ENCODE assay signal across 22 cellular contexts in the genomic region with DNA sequence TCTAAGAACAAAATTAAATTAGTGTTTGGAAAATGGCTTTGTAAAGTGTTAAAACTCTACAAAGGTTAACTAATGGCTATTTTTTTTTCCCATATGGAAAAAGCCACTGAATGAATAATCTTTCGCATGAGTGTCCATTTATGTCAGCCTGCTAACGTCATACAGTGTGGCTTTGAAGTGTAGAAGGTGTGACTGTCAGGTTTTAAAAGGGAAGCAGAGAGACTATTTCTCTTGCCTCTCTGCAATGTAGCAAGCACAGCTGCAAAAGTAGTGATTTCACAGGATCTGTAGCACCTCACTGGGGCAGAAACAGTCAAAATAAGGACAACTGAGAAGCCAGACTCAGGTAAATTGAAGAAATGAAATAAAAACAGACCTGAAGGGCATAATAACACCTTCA. TPM values are rescaled to one million over a fixed set of nuclear protein-coding genes. Genes with fewer than 3 reads are reported as not detected.
A peak's percentile ranks its signal among the peaks of the same experiment; 100 is the strongest.
DNase-seq lines count a peak whose midpoint lies in the region; ATAC-seq and TF ChIP-seq lines count a peak whose summit lies in the region.
"Had no signal": no experiment of that assay in that cellular context is flagged by ENCODE, and none has a peak within 500 bp of the region (broad histone marks: within the 10 kb centered on the region; RNA-seq: fewer than 3 reads in every experiment).

No MANE protein-coding gene starts in this region.

- H3K9me3 ChIP-seq in PC-3 (ENCODE audit: low read length) = no peaks in the 10 kb centered on the region
- H3K9me3 ChIP-seq: A549; BE2C; BLaER1 treated with 17β-estradiol and CSF1 and Interleukin-3, amounts not matched to agents 10 nM and 100 nM had no signal

- peaks cover 11% of the 10 kb centered on the region; the same call in 1 of the 2 replicates for H3K27me3 ChIP-seq in PC-3 (ENCODE audit: low read length)
- H3K27me3 ChIP-seq: BE2C; BLaER1 treated with 17β-estradiol and CSF1 and Interleukin-3, amounts not matched to agents 10 nM and 100 nM had no signal

- no peak overlapping the region for H2AFZ ChIP-seq in PC-3 (ENCODE audit: low read length)

- TF ChIP-seq CTCF in GM13977 (IDR thresholded peaks at IDR 0.05; ENCODE audit: extremely low read depth, insufficient read depth, missing control alignments) (no peak), GM20000 (IDR thresholded peaks at IDR 0.05; ENCODE audit: extremely low read depth, missing control alignments) (no peak), PC-3 (conservative IDR thresholded peaks at IDR 0.05; ENCODE audit: low read depth, low read length) (no peak)

- no peaks in the 10 kb centered on the region for H4K20me1 ChIP-seq in PC-3 (ENCODE audit: low read length)
- H4K20me1 ChIP-seq: BLaER1 treated with 17β-estradiol and CSF1 and Interleukin-3, amounts not matched to agents 10 nM and 100 nM had no signal

- peak overlapping the region; percentile 33; the same call in 1 of the 2 replicates for H3K4me2 ChIP-seq in PC-3 (ENCODE audit: low read length)
- H3K4me2 ChIP-seq: A549; BLaER1 treated with 17β-estradiol and CSF1 and Interleukin-3, amounts not matched to agents 10 nM and 100 nM; GM23338 had no signal

- peaks cover 14% of the 10 kb centered on the region for H3K4me1 ChIP-seq in PC-3 (ENCODE audit: insufficient read depth, low read length)
- H3K4me1 ChIP-seq: A549; BE2C; BLaER1 treated with 17β-estradiol and CSF1 and Interleukin-3, amounts not matched to agents 10 nM and 100 nM had no signal

- DNase-seq in GM13977 (ENCODE audit: low spot score) (peak; percentile 26), GM20000 (ENCODE audit: low spot score) (peak; percentile 20), PC-3 (no peak), UCSD-AML1 (lab: John Stamatoyannopoulos, UW; ENCODE audit: unreplicated experiment) (no peak), islet precursor cell (no peak), dermis blood vessel endothelial cell (no peak)
- DNase-seq: 8988T; ACHN; AML-193; BE2C; CD4-positive, alpha-beta T cell; CD8-positive, alpha-beta memory T cell; DMS 273 treated with DMSO at 0.1 percent for 48 hours; DMS79; EL; GDM1; H9; HFFc6 had no signal

- no peak for ATAC-seq in PC-3
- ATAC-seq: A549, GM23338, HCT116 had no signal

- H3K27ac ChIP-seq in PC-3 (ENCODE audit: low read length) = no peak overlapping the region
- H3K27ac ChIP-seq: A549; BLaER1 treated with 17β-estradiol and CSF1 and Interleukin-3, amounts not matched to agents 10 nM and 100 nM had no signal

- BruUV-seq in PC-3 (replicated peaks; lab: Mats Ljungman, UMichigan) = no TSS peak

- no peaks in the 10 kb centered on the region for H3K79me2 ChIP-seq in PC-3 (ENCODE audit: low read length)

- H3F3A ChIP-seq in PC-3 (ENCODE audit: low read length, unreplicated experiment) = no peaks in the 10 kb centered on the region

- CTCF ChIA-PET in PC-3 (lab: Charles Lee) = no interaction called here

- H3K4me3 ChIP-seq in PC-3 (ENCODE audit: low read length) = no peak overlapping the region
- H3K4me3 ChIP-seq: A549; BLaER1 treated with 17β-estradiol and CSF1 and Interleukin-3, amounts not matched to agents 10 nM and 100 nM; GM23338 had no signal

- no peak overlapping the region for H3K9ac ChIP-seq in PC-3 (ENCODE audit: low read length)
- H3K9ac ChIP-seq: BLaER1 treated with 17β-estradiol and CSF1 and Interleukin-3, amounts not matched to agents 10 nM and 100 nM had no signal

- no peaks in the 10 kb centered on the region for H3K9me2 ChIP-seq in PC-3 (replicated peaks; ENCODE audit: low read length)

- POLR2A ChIA-PET in PC-3 (lab: Charles Lee; ENCODE audit: unreplicated experiment) = no interaction called here

- in situ Hi-C loops in GM13977 (cut with MboI; ENCODE audit: low pct_unique_long_range_greater_than_20kb, low sequenced_read_pairs, unreplicated experiment) = no loop called here

- no peaks in the 10 kb centered on the region for H3K36me3 ChIP-seq in PC-3 (ENCODE audit: low read depth, low read length)
- H3K36me3 ChIP-seq: BE2C; BLaER1 treated with 17β-estradiol and CSF1 and Interleukin-3, amounts not matched to agents 10 nM and 100 nM had no signal

- intact Hi-C loops in PC-3 (cut with micrococcal nuclease) = loop anchor here (2.0 kb wide), 1 partner anchor 29 kb away; no protein-coding TSS in a partner anchor

RNA-seq across cellular contexts. Expression of a gene that starts 53.4 kb away (rescaled TPM):
- total RNA-seq in PC-3 (2014; rRNA removed) (5.2 and 6.0 TPM in 2 replicates), dermis blood vessel endothelial cell (1.5 and 4.1 TPM in 2 replicates)
- total RNA-seq: CD8-positive, alpha-beta memory T cell had no signal

Comparison
In these comparisons a context has a peak if more than half of its experiments do, and no peak if none do; other contexts are left out.
1. DNase-seq: peak in GM13977 (single experiment) and GM20000 (single experiment); none in PC-3 (single experiment), UCSD-AML1 (single experiment), islet precursor cell (single experiment) and dermis blood vessel endothelial cell (single experiment).